Comparison of ENCODE assay signal across 1 cellular context in genomic region chr16:77211880-77212735, GRCh38.
A peak's percentile ranks its signal among the peaks of the same experiment; 100 is the strongest.
TF ChIP-seq lines count a peak whose summit lies in the region.

No MANE protein-coding gene starts in this region.

TF ChIP-seq in H1, 55 proteins besides CTCF, POLR2A, EP300 and RAD21:
- TF ChIP-seq EZH2 (IDR thresholded peaks at IDR 0.05; ENCODE audit: low read depth, low read length, severe bottlenecking) (peak; percentile 19), SAP30 (IDR thresholded peaks at IDR 0.05; ENCODE audit: insufficient read depth, insufficient replicate concordance, low read length) (no peak), ASH2L (IDR thresholded peaks at IDR 0.05; ENCODE audit: low read length) (peak; percentile 25), TBP (IDR thresholded peaks at IDR 0.05; ENCODE audit: low read depth, low read length) (peak; percentile 46; the same call in 1 of the 2 replicates), RXRA (IDR thresholded peaks at IDR 0.05; ENCODE audit: insufficient read depth, low read depth, low read length) (no peak), KDM4A (IDR thresholded peaks at IDR 0.05; ENCODE audit: low read depth, low read length, severe bottlenecking) (peak; percentile 77), KDM5A (IDR thresholded peaks at IDR 0.05; ENCODE audit: low read length) (no peak), CEBPB (IDR thresholded peaks at IDR 0.05; ENCODE audit: low read depth, low read length) (no peak), TAF1 (IDR thresholded peaks at IDR 0.05; ENCODE audit: low read depth, low read length) (peak; percentile 74), E2F6 (IDR thresholded peaks at IDR 0.05) (peak; percentile 77), SIN3A (conservative IDR thresholded peaks at IDR 0.05 in 1 of 2, IDR thresholded peaks at IDR 0.05 in 1 of 2; ENCODE audit: low read depth in 1 of 2, low read length in 2 of 2) (peak in 1 of 2 experiments; percentile 71; a peak in 2 of 4 replicates), ATF3 (IDR thresholded peaks at IDR 0.05; ENCODE audit: insufficient read depth, low read depth, low read length) (no peak), NANOG (IDR thresholded peaks at IDR 0.05; ENCODE audit: insufficient read depth, low read depth, low read length, poor library complexity, severe bottlenecking) (peak; percentile 21), TCF12 (IDR thresholded peaks at IDR 0.05; ENCODE audit: low read depth, low read length) (peak; percentile 83; the same call in 1 of the 2 replicates), RBBP5 (IDR thresholded peaks at IDR 0.05; ENCODE audit: borderline replicate concordance, low read depth, low read length) (0 out of 2 replicates have a peak, but pooled peaks have one; percentile 60), CREB1 (IDR thresholded peaks at IDR 0.05) (peak; percentile 50), CHD7 (IDR thresholded peaks at IDR 0.05; ENCODE audit: insufficient replicate concordance, low read length) (no peak), KDM1A (IDR thresholded peaks at IDR 0.05; ENCODE audit: borderline replicate concordance, low read length) (peak; percentile 64; the same call in 1 of the 2 replicates), MAFK (IDR thresholded peaks at IDR 0.05; ENCODE audit: low read depth, low read length) (no peak), MAX (IDR thresholded peaks at IDR 0.05) (peak; percentile 80), EGR1 (IDR thresholded peaks at IDR 0.05; ENCODE audit: borderline replicate concordance, low read depth, low read length) (peak; percentile 56; the same call in 1 of the 2 replicates), CTBP2 (IDR thresholded peaks at IDR 0.05; ENCODE audit: borderline replicate concordance, insufficient read depth, insufficient read length, low read length) (no peak), SP1 (IDR thresholded peaks at IDR 0.05; ENCODE audit: low read depth, low read length) (peak; percentile 63; the same call in 1 of the 2 replicates), HDAC2 (IDR thresholded peaks at IDR 0.05; ENCODE audit: borderline replicate concordance in 1 of 2, low read depth in 2 of 2, low read length in 2 of 2) (0 out of 4 replicates have a peak, but pooled peaks of 1 of the 2 experiments have one; percentile 42), TAF7 (optimal IDR thresholded peaks at IDR 0.05; ENCODE audit: borderline replicate concordance, low read depth, low read length) (peak; percentile 59), SP4 (IDR thresholded peaks at IDR 0.05; ENCODE audit: low read length) (peak; percentile 34), GTF2F1 (IDR thresholded peaks at IDR 0.05; ENCODE audit: borderline replicate concordance, low read depth, low read length) (no peak), PHF8 (conservative IDR thresholded peaks at IDR 0.05; ENCODE audit: low read depth, low read length) (no peak; the same call in 1 of the 2 replicates), RNF2 (IDR thresholded peaks at IDR 0.05; ENCODE audit: borderline replicate concordance, low read depth, low read length, missing control alignments, poor library complexity, severe bottlenecking) (peak; percentile 25), YY1 (IDR thresholded peaks at IDR 0.05; ENCODE audit: low read depth, low read length) (peak; percentile 82), RFX5 (IDR thresholded peaks at IDR 0.05; ENCODE audit: borderline replicate concordance, low read depth, low read length) (no peak), SIX5 (IDR thresholded peaks at IDR 0.05; ENCODE audit: low read depth, low read length) (no peak), POLR2AphosphoS5 (IDR thresholded peaks at IDR 0.05; ENCODE audit: low read depth, low read length) (peak; percentile 92)
